8 cellular contexts compared by ENCODE assay signal in the genomic region with DNA sequence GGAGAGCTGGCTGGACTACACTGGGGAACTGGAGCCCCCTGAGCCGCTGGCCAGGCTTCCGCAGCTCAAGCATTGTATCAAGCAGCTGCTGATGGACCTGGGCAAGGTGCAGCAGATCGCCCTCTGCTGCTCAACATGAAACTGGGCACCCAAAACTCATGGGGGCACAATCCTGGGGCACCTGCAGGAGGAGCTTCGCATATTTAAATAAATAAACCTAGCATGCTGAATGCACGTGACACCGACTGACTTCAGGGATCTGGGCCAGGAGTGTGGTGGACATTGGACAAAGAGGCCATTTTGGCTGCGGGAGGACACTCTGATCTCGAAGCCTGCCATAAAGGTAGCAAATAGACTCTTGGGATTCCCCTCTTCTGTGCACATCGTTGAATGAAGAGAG. TPM values are rescaled to one million over a fixed set of nuclear protein-coding genes. Genes with fewer than 3 reads are reported as not detected.
DNase-seq lines count a peak whose midpoint lies in the region; ATAC-seq and TF ChIP-seq lines count a peak whose summit lies in the region.

No MANE protein-coding gene starts in this region.

- H3K27me3 ChIP-seq in Panc1 (ENCODE audit: control insufficient read depth, insufficient read depth, low read length), result no peaks in the 10 kb centered on the region
- no peaks in the 10 kb centered on the region for H3K27me3 ChIP-seq in ovary

- no TSS peak for BruUV-seq in Panc1 (replicated peaks; lab: Mats Ljungman, UMichigan)

- H3K4me3 ChIP-seq in Panc1 (ENCODE audit: low read depth in 2 of 2, low read length in 2 of 2) (no peak overlapping the region), ovary (no peak overlapping the region)

- TF ChIP-seq CTCF in AG09319 (IDR thresholded peaks at IDR 0.05; ENCODE audit: low read depth, low read length), result peak; percentile 25
- peak; percentile 61 for TF ChIP-seq CTCF in GM12874 (IDR thresholded peaks at IDR 0.05; ENCODE audit: insufficient read depth, low read depth, low read length)
- TF ChIP-seq CTCF in Panc1 (IDR thresholded peaks at IDR 0.05), result peak; percentile 76
- TF ChIP-seq CTCF in ovary (IDR thresholded peaks at IDR 0.05), result no peak

- H3K4me1 ChIP-seq in Panc1 (ENCODE audit: control insufficient read depth, insufficient read depth, low read length) (no peaks in the 10 kb centered on the region; the same call in 1 of the 2 replicates), ovary (ENCODE audit: insufficient read depth) (no peaks in the 10 kb centered on the region)

- TF ChIP-seq EP300 in ovary (IDR thresholded peaks at IDR 0.05), result no peak

- intact Hi-C loops in Panc1 (cut with micrococcal nuclease; ENCODE audit: unreplicated experiment) (no loop called here), ovary (cut with DNase I) (no loop called here)

- WGBS in ovary, 3 donors, result 79 to 85% (median 83%) methylated on average over 9 of the region's 9 CpGs

- POLR2A ChIA-PET in Panc1 (lab: Charles Lee), result no interaction called here

- in situ Hi-C loops in Panc1 (cut with HindIII; ENCODE audit: low pct_unique_long_range_greater_than_20kb, low sequenced_read_pairs), result no loop called here

- TF ChIP-seq POLR2A in ovary (IDR thresholded peaks at IDR 0.05), result no peak

- ATAC-seq in Panc1, result no peak; the same call in 1 of the 2 replicates

- CTCF ChIA-PET in Panc1 (lab: Charles Lee), result no interaction called here

- H3K27ac ChIP-seq in Panc1 (ENCODE audit: low read length), result no peak overlapping the region
- H3K27ac ChIP-seq in ovary, result no peak overlapping the region

- H3K9me3 ChIP-seq in Panc1 (ENCODE audit: control insufficient read depth, insufficient read depth, low read depth, low read length), result no peaks in the 10 kb centered on the region
- H3K9me3 ChIP-seq in ovary, result no peaks in the 10 kb centered on the region

- H3K36me3 ChIP-seq in Panc1 (ENCODE audit: control insufficient read depth, insufficient read depth, low read length) (no peaks in the 10 kb centered on the region), ovary (no peaks in the 10 kb centered on the region)

- DNase-seq in AG09319 (ENCODE audit: extremely low read depth, low read depth), result no peak
- DNase-seq in Panc1 (ENCODE audit: low read depth, low spot score), result no peak
- DNase-seq in ecto neural progenitor cell (ENCODE audit: low spot score), result peak; percentile 56
- DNase-seq in stimulated activated CD4-positive, alpha-beta T cell treated with anti-CD3 and anti-CD28 coated beads, Interleukin-4, amount 100 ng/mL, for 1 hour, result peak; percentile 7
- DNase-seq in mucosa of gallbladder (ENCODE audit: low spot score), result no peak
- DNase-seq in ovary, result no peak
- no peak for DNase-seq in NCI-H2029 treated with DMSO at 0.1 percent for 48 hours (lab: John Stamatoyannopoulos, UW)

RNA-seq across cellular contexts. Expression of gene SCAND1, which starts 6.8 kb away (rescaled TPM):
- 59.6 TPM for total RNA-seq in Panc1 (2021; ENCODE audit: unreplicated experiment)
- 68.0 TPM for polyA plus RNA-seq in Panc1 (2012; ENCODE audit: insufficient read length)
- 92.7 TPM for total RNA-seq in mucosa of gallbladder
- 100 to 1,000 TPM in 2 of 7 donors, 10 to 100 TPM in 5; 48.2 to 177 (median 68.7) TPM for total RNA-seq in ovary
- 100 to 1,000 TPM in 1 of 2 donors, not detected in 1; 112 TPM for polyA plus RNA-seq in ovary

RNA-seq across cellular contexts. Expression of gene CNBD2, which starts 20.9 kb away (rescaled TPM):
- total RNA-seq in Panc1 (2021; ENCODE audit: unreplicated experiment) (3.7 TPM), mucosa of gallbladder (3.3 TPM), ovary (1 to 10 TPM; 2.4 to 8.7 (median 4.5) TPM)
- not detected for polyA plus RNA-seq in Panc1 (2012; ENCODE audit: insufficient read length)
- 1 to 10 TPM; 2.7 to 6.7 TPM for polyA plus RNA-seq in ovary

Comparison
In these comparisons a context has a peak if more than half of its experiments do, and no peak if none do; other contexts are left out.
1. DNase-seq: peak in ecto neural progenitor cell (single experiment) and stimulated activated CD4-positive, alpha-beta T cell treated with anti-CD3 and anti-CD28 coated beads, Interleukin-4, amount 100 ng/mL, for 1 hour (single experiment); none in AG09319 (single experiment), Panc1 (single experiment), mucosa of gallbladder (single experiment), ovary (0 of 5) and NCI-H2029 treated with DMSO at 0.1 percent for 48 hours (single experiment).
2. CTCF ChIP-seq: peak in AG09319 (single experiment), GM12874 (single experiment) and Panc1 (single experiment); none in ovary (0 of 3).